ENCODE assay signal across 1 cellular context in the genomic region with DNA sequence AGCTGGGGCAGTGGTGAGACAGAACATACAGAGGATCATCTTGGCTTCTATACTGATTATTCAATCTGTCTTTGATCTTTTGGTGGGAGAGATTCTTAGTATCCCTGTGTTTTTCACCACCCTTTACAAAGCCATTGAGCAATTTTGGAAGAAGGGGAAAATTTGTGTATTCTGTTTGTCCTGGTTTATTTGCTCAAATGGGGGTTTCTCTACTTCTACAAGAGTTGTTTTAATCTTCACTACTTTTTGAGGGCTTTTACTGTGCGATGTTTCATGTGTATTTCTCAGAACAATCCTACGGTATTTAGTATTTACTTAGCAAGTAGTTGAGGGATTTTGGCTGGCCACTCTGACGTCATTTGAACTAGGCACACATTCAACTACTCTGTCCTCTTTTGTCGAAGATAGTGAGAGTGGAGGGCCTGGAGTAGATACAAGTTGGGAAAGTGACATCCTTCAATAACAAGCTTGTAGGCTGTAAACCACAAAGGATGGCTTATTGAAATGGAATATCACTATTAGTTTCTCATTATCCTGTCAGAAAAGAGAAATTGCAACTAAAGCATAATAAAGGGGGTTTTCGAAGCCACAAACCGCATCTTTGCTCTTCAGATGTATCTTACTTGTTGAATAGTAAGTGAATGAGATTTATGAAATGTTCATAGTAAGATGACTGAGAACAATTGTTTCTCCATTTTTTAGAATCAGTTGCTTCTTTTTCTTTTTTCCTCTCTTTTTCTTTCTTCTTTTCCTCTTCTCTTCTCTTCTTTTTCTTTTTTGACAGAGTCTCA.
TF ChIP-seq lines count a peak whose summit lies in the region.

No MANE protein-coding gene starts in this region.

TF ChIP-seq in HepG2, 621 proteins besides CTCF, POLR2A, EP300 and RAD21 (continues in another document):
- TF ChIP-seq ZNF776 (CRISPR knock-in tag; IDR thresholded peaks at IDR 0.05), result no peak
- TF ChIP-seq RBM39 (IDR thresholded peaks at IDR 0.05; ENCODE audit: low read depth, low read length, poor library complexity, severe bottlenecking), result no peak
- TF ChIP-seq ZNF816 (CRISPR knock-in tag; IDR thresholded peaks at IDR 0.05; ENCODE audit: borderline replicate concordance), result no peak
- TF ChIP-seq SOX5 (CRISPR knock-in tag; IDR thresholded peaks at IDR 0.05; ENCODE audit: borderline replicate concordance), result peak; percentile 67; the same call in 1 of the 2 replicates
- no peak for TF ChIP-seq NFATC3 (CRISPR knock-in tag; IDR thresholded peaks at IDR 0.05)
- TF ChIP-seq ARNT2 (CRISPR knock-in tag; IDR thresholded peaks at IDR 0.05; ENCODE audit: low read depth), result no peak
- TF ChIP-seq, protein P1, sequence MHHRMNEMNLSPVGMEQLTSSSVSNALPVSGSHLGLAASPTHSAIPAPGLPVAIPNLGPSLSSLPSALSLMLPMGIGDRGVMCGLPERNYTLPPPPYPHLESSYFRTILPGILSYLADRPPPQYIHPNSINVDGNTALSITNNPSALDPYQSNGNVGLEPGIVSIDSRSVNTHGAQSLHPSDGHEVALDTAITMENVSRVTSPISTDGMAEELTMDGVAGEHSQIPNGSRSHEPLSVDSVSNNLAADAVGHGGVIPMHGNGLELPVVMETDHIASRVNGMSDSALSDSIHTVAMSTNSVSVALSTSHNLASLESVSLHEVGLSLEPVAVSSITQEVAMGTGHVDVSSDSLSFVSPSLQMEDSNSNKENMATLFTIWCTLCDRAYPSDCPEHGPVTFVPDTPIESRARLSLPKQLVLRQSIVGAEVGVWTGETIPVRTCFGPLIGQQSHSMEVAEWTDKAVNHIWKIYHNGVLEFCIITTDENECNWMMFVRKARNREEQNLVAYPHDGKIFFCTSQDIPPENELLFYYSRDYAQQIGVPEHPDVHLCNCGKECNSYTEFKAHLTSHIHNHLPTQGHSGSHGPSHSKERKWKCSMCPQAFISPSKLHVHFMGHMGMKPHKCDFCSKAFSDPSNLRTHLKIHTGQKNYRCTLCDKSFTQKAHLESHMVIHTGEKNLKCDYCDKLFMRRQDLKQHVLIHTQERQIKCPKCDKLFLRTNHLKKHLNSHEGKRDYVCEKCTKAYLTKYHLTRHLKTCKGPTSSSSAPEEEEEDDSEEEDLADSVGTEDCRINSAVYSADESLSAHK (CRISPR knock-in tag; IDR thresholded peaks at IDR 0.05; ENCODE audit: borderline replicate concordance), result no peak
- peak; percentile 25; the same call in 1 of the 2 replicates for TF ChIP-seq HNF4G (IDR thresholded peaks at IDR 0.05; ENCODE audit: borderline replicate concordance, low read depth, low read length)
- TF ChIP-seq HNF4G (CRISPR knock-in tag; IDR thresholded peaks at IDR 0.05; ENCODE audit: borderline replicate concordance, low read depth), result no peak
- peak; percentile 78; the same call in 1 of the 2 replicates for TF ChIP-seq NCOA2 (CRISPR knock-in tag; IDR thresholded peaks at IDR 0.05)
- peak; percentile 88 for TF ChIP-seq ATF7 (IDR thresholded peaks at IDR 0.05)
- no peak; the same call in 1 of the 2 replicates for TF ChIP-seq ATF7 (CRISPR knock-in tag; IDR thresholded peaks at IDR 0.05)
- TF ChIP-seq, protein P2, sequence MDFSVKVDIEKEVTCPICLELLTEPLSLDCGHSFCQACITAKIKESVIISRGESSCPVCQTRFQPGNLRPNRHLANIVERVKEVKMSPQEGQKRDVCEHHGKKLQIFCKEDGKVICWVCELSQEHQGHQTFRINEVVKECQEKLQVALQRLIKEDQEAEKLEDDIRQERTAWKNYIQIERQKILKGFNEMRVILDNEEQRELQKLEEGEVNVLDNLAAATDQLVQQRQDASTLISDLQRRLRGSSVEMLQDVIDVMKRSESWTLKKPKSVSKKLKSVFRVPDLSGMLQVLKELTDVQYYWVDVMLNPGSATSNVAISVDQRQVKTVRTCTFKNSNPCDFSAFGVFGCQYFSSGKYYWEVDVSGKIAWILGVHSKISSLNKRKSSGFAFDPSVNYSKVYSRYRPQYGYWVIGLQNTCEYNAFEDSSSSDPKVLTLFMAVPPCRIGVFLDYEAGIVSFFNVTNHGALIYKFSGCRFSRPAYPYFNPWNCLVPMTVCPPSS (IDR thresholded peaks at IDR 0.05), result no peak
- TF ChIP-seq ZBTB7B (CRISPR knock-in tag; IDR thresholded peaks at IDR 0.05), result 0 out of 2 replicates have a peak, but pooled peaks have one; percentile 54
- TF ChIP-seq, protein P3, sequence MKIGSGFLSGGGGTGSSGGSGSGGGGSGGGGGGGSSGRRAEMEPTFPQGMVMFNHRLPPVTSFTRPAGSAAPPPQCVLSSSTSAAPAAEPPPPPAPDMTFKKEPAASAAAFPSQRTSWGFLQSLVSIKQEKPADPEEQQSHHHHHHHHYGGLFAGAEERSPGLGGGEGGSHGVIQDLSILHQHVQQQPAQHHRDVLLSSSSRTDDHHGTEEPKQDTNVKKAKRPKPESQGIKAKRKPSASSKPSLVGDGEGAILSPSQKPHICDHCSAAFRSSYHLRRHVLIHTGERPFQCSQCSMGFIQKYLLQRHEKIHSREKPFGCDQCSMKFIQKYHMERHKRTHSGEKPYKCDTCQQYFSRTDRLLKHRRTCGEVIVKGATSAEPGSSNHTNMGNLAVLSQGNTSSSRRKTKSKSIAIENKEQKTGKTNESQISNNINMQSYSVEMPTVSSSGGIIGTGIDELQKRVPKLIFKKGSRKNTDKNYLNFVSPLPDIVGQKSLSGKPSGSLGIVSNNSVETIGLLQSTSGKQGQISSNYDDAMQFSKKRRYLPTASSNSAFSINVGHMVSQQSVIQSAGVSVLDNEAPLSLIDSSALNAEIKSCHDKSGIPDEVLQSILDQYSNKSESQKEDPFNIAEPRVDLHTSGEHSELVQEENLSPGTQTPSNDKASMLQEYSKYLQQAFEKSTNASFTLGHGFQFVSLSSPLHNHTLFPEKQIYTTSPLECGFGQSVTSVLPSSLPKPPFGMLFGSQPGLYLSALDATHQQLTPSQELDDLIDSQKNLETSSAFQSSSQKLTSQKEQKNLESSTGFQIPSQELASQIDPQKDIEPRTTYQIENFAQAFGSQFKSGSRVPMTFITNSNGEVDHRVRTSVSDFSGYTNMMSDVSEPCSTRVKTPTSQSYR (CRISPR knock-in tag; IDR thresholded peaks at IDR 0.05; ENCODE audit: borderline replicate concordance), result peak; percentile 85; the same call in 1 of the 2 replicates
- TF ChIP-seq, protein P4, sequence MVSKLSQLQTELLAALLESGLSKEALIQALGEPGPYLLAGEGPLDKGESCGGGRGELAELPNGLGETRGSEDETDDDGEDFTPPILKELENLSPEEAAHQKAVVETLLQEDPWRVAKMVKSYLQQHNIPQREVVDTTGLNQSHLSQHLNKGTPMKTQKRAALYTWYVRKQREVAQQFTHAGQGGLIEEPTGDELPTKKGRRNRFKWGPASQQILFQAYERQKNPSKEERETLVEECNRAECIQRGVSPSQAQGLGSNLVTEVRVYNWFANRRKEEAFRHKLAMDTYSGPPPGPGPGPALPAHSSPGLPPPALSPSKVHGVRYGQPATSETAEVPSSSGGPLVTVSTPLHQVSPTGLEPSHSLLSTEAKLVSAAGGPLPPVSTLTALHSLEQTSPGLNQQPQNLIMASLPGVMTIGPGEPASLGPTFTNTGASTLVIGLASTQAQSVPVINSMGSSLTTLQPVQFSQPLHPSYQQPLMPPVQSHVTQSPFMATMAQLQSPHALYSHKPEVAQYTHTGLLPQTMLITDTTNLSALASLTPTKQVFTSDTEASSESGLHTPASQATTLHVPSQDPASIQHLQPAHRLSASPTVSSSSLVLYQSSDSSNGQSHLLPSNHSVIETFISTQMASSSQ (IDR thresholded peaks at IDR 0.05; ENCODE audit: low read depth), result no peak
- TF ChIP-seq, protein P4 (CRISPR knock-in tag; IDR thresholded peaks at IDR 0.05; ENCODE audit: borderline replicate concordance), result peak; percentile 49; the same call in 1 of the 2 replicates
- TF ChIP-seq CENPT (CRISPR knock-in tag; IDR thresholded peaks at IDR 0.05; ENCODE audit: low read depth), result no peak
- no peak for TF ChIP-seq SOX13 (IDR thresholded peaks at IDR 0.05)
- TF ChIP-seq SOX13 (CRISPR knock-in tag; conservative IDR thresholded peaks at IDR 0.05 in 1 of 2, IDR thresholded peaks at IDR 0.05 in 1 of 2), result peak in 1 of 2 experiments; percentile 87; a peak in 2 of 4 replicates
- peak; percentile 70; the same call in 1 of the 2 replicates for TF ChIP-seq NFIC (IDR thresholded peaks at IDR 0.05; ENCODE audit: low read length)
- TF ChIP-seq BORCS8-MEF2B (CRISPR knock-in tag; IDR thresholded peaks at IDR 0.05), result no peak
- no peak for TF ChIP-seq SOX6 (IDR thresholded peaks at IDR 0.05)
- TF ChIP-seq SOX6 (CRISPR knock-in tag; IDR thresholded peaks at IDR 0.05), result peak; percentile 84
- 0 out of 2 replicates have a peak, but pooled peaks have one; percentile 8 for TF ChIP-seq CEBPB (IDR thresholded peaks at IDR 0.05; ENCODE audit: borderline replicate concordance, low read depth, low read length)
- TF ChIP-seq JUNB (CRISPR knock-in tag; IDR thresholded peaks at IDR 0.05; ENCODE audit: borderline replicate concordance), result peak; percentile 13; the same call in 1 of the 2 replicates
- peak; percentile 62; the same call in 1 of the 2 replicates for TF ChIP-seq ZBTB21 (CRISPR knock-in tag; IDR thresholded peaks at IDR 0.05)
- no peak for TF ChIP-seq NRL (CRISPR knock-in tag; IDR thresholded peaks at IDR 0.05; ENCODE audit: borderline replicate concordance)
- TF ChIP-seq NBN (conservative IDR thresholded peaks at IDR 0.05), result no peak
- TF ChIP-seq PRPF4 (IDR thresholded peaks at IDR 0.05; ENCODE audit: low read depth, low read length, poor library complexity, severe bottlenecking), result no peak
- TF ChIP-seq, protein P5, sequence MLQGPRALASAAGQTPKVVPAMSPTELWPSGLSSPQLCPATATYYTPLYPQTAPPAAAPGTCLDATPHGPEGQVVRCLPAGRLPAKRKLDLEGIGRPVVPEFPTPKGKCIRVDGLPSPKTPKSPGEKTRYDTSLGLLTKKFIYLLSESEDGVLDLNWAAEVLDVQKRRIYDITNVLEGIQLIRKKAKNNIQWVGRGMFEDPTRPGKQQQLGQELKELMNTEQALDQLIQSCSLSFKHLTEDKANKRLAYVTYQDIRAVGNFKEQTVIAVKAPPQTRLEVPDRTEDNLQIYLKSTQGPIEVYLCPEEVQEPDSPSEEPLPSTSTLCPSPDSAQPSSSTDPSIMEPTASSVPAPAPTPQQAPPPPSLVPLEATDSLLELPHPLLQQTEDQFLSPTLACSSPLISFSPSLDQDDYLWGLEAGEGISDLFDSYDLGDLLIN (CRISPR knock-in tag; IDR thresholded peaks at IDR 0.05; ENCODE audit: borderline replicate concordance), result no peak
- peak; percentile 42; the same call in 1 of the 2 replicates for TF ChIP-seq GFI1 (CRISPR knock-in tag; IDR thresholded peaks at IDR 0.05; ENCODE audit: borderline replicate concordance)
- no peak for TF ChIP-seq PLRG1 (conservative IDR thresholded peaks at IDR 0.05)
- TF ChIP-seq, protein P6, sequence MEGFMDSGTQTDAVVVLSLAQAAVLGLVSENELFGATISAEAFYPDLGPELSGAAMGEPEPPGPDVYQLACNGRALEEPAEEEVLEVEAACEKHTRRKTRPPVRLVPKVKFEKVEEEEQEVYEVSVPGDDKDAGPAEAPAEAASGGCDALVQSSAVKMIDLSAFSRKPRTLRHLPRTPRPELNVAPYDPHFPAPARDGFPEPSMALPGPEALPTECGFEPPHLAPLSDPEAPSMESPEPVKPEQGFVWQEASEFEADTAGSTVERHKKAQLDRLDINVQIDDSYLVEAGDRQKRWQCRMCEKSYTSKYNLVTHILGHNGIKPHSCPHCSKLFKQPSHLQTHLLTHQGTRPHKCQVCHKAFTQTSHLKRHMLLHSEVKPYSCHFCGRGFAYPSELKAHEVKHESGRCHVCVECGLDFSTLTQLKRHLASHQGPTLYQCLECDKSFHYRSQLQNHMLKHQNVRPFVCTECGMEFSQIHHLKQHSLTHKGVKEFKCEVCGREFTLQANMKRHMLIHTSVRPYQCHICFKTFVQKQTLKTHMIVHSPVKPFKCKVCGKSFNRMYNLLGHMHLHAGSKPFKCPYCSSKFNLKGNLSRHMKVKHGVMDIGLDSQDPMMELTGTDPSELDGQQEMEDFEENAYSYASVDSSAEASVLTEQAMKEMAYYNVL (CRISPR knock-in tag; IDR thresholded peaks at IDR 0.05; ENCODE audit: borderline replicate concordance), result peak; percentile 64; the same call in 1 of the 2 replicates
- TF ChIP-seq FOXA3 (CRISPR knock-in tag; IDR thresholded peaks at IDR 0.05), result peak; percentile 58
- TF ChIP-seq TCF7L2 (IDR thresholded peaks at IDR 0.05; ENCODE audit: low read depth, low read length), result 0 out of 2 replicates have a peak, but pooled peaks have one; percentile 31
- TF ChIP-seq ZNF282 (IDR thresholded peaks at IDR 0.05; ENCODE audit: partially characterized antibody), result no peak
- TF ChIP-seq NCOR1 (IDR thresholded peaks at IDR 0.05; ENCODE audit: borderline replicate concordance, low read length), result 0 out of 2 replicates have a peak, but pooled peaks have one; percentile 31
- TF ChIP-seq, protein P7, sequence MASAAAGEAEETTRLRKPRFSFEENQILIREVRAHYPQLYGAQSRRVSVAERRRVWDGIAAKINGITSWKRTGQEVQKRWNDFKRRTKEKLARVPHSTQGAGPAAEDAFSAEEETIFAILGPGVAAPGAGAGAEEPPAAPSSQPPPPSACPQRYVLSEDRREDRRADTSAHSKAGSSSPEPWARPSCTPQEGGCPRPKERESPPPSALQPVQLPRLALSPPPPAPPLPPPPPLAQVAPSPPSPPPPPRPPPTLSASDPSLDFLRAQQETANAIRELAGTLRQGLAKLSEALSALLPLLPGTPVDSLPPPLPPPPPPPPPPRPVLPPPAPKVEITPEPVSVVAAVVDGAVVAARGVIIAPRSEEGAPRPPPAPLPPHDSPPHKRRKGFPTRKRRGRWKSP (CRISPR knock-in tag; IDR thresholded peaks at IDR 0.05), result no peak
- no peak for TF ChIP-seq ZKSCAN5 (CRISPR knock-in tag; IDR thresholded peaks at IDR 0.05)
- no peak for TF ChIP-seq ZNF737 (CRISPR knock-in tag; IDR thresholded peaks at IDR 0.05; ENCODE audit: borderline replicate concordance)
- TF ChIP-seq, protein P8, sequence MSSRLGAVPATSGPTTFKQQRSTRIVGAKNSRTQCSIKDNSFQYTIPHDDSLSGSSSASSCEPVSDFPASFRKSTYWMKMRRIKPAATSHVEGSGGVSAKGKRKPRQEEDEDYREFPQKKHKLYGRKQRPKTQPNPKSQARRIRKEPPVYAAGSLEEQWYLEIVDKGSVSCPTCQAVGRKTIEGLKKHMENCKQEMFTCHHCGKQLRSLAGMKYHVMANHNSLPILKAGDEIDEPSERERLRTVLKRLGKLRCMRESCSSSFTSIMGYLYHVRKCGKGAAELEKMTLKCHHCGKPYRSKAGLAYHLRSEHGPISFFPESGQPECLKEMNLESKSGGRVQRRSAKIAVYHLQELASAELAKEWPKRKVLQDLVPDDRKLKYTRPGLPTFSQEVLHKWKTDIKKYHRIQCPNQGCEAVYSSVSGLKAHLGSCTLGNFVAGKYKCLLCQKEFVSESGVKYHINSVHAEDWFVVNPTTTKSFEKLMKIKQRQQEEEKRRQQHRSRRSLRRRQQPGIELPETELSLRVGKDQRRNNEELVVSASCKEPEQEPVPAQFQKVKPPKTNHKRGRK (CRISPR knock-in tag; IDR thresholded peaks at IDR 0.05), result peak; percentile 46; the same call in 1 of the 2 replicates
- TF ChIP-seq RXRB (CRISPR knock-in tag; IDR thresholded peaks at IDR 0.05; ENCODE audit: borderline replicate concordance), result no peak
